ENCODE assay signal across 9 cellular contexts in the genomic region with DNA sequence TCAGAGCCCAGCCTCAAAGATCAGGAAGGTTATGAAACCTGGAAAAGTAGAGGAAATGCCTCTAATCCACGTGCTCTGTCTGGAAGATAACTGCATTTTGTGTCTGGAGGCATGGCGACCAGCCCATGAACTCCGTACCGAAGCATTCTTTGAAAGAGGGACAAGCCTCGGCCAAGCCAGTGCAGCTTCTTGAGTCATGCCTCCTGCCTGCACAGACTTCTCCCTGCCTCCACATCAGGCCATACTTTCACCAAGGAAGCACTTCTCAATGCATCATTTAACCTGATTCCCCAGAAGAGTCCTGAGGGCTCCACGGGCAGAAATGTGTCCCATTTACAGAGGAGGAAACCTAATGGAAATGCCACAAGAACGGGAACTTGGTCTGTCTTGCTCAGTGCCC. TPM values are rescaled to one million over a fixed set of nuclear protein-coding genes. Genes with fewer than 3 reads are reported as not detected.
DNase-seq lines count a peak whose midpoint lies in the region; ATAC-seq, FAIRE-seq and TF ChIP-seq lines count a peak whose summit lies in the region.
"Had no signal": no experiment of that assay in that cellular context is flagged by ENCODE, and none has a peak within 500 bp of the region (broad histone marks: within the 10 kb centered on the region; RNA-seq: fewer than 3 reads in every experiment).

No MANE protein-coding gene starts in this region.

- 55% methylated on average over 7 of the region's 7 CpGs for WGBS in hepatocyte (ENCODE audit: low lambda C conversion rate, missing lambda C conversion rate)

- H2AFZ ChIP-seq in astrocyte (ENCODE audit: low read depth, low read length) (no peak overlapping the region), hepatocyte (no peak overlapping the region)

- H3K4me3 Mint-ChIP-seq in astrocyte (ENCODE audit: unreplicated experiment) = peak overlapping the region; percentile 94

- H3K4me1 Mint-ChIP-seq in astrocyte (ENCODE audit: low read depth, unreplicated experiment) = peaks cover 63% of the 10 kb centered on the region

- peak overlapping the region; percentile 95 for H3K27ac Mint-ChIP-seq in astrocyte (ENCODE audit: unreplicated experiment)

- TF ChIP-seq CTCF in astrocyte (IDR thresholded peaks at IDR 0.05; ENCODE audit: insufficient read depth, low read depth, low read length) (no peak), hepatocyte (IDR thresholded peaks at IDR 0.05; ENCODE audit: poor library complexity) (no peak), thoracic aorta (IDR thresholded peaks at IDR 0.05) (no peak)

- peak overlapping the region; percentile 99 for H3K9ac ChIP-seq in astrocyte (ENCODE audit: low read length)

- DNase-seq in HT1080 (ENCODE audit: low read depth) = peak; percentile 54
- peak; percentile 91 for DNase-seq in astrocyte (ENCODE audit: low read depth)
- DNase-seq in hepatocyte (ENCODE audit: low spot score) = peak; percentile 54
- DNase-seq in thoracic aorta (ENCODE audit: low spot score) = no peak
- DNase-seq in GF-D8 (lab: John Stamatoyannopoulos, UW) = no peak
- DNase-seq: erythroblast had no signal

- ATAC-seq in thoracic aorta (ENCODE audit: insufficient number of reproducible peaks, low FRiP score, low read depth) (no peak), GM21390 (IDR thresholded peaks at IDR 0.05; ENCODE audit: unreplicated experiment) (no peak), GM21825 (IDR thresholded peaks at IDR 0.05; ENCODE audit: unreplicated experiment) (no peak)

- peak overlapping the region; percentile 94 for H3K4me2 ChIP-seq in astrocyte (ENCODE audit: low read length)
- H3K4me2 ChIP-seq in hepatocyte = peak overlapping the region; percentile 89

- H3K36me3 ChIP-seq in astrocyte (ENCODE audit: insufficient read depth, low read length) (peaks cover 53% of the 10 kb centered on the region), hepatocyte (replicated peaks; ENCODE audit: insufficient read depth, low read depth) (no peaks in the 10 kb centered on the region), thoracic aorta (peaks cover 25% of the 10 kb centered on the region)

- no peaks in the 10 kb centered on the region for H3K9me3 Mint-ChIP-seq in astrocyte (ENCODE audit: unreplicated experiment)

- no peaks in the 10 kb centered on the region for H3K9me3 ChIP-seq in astrocyte (ENCODE audit: insufficient read depth, low read depth, low read length)
- H3K9me3 ChIP-seq in hepatocyte (ENCODE audit: low read depth) = no peaks in the 10 kb centered on the region
- no peaks in the 10 kb centered on the region for H3K9me3 ChIP-seq in thoracic aorta

- peaks cover 47% of the 10 kb centered on the region for H3K36me3 Mint-ChIP-seq in astrocyte (ENCODE audit: low read depth, unreplicated experiment)

- peaks cover 90% of the 10 kb centered on the region for H3K79me2 ChIP-seq in astrocyte (ENCODE audit: insufficient read depth, low read length)
- H3K79me2 ChIP-seq in hepatocyte = peaks cover 79% of the 10 kb centered on the region

- H3K27me3 Mint-ChIP-seq in astrocyte (ENCODE audit: low read depth, unreplicated experiment) = no peaks in the 10 kb centered on the region

- H3K27ac ChIP-seq in astrocyte (ENCODE audit: low read depth, low read length) (peak overlapping the region; percentile 92), hepatocyte (peak overlapping the region; percentile 100), thoracic aorta (peak overlapping the region; percentile 100)

- H3K9me2 ChIP-seq in hepatocyte (replicated peaks; ENCODE audit: insufficient read depth) = no peaks in the 10 kb centered on the region

- peaks cover 70% of the 10 kb centered on the region for H3K4me1 ChIP-seq in astrocyte (ENCODE audit: insufficient read depth, low read length)
- H3K4me1 ChIP-seq in hepatocyte (ENCODE audit: insufficient read depth) = peaks cover 35% of the 10 kb centered on the region
- H3K4me1 ChIP-seq in thoracic aorta (ENCODE audit: control insufficient read depth in 1 of 2, low read depth in 2 of 2) = peaks cover 50 to 73% of the 10 kb centered on the region in 2 donors

- H3K27me3 ChIP-seq in astrocyte (ENCODE audit: insufficient read depth, low read length) (no peaks in the 10 kb centered on the region), hepatocyte (no peaks in the 10 kb centered on the region), thoracic aorta (replicated peaks; ENCODE audit: insufficient read depth) (no peaks in the 10 kb centered on the region)

- peaks cover 67% of the 10 kb centered on the region for H4K20me1 ChIP-seq in astrocyte (ENCODE audit: insufficient read depth, low read length)
- H4K20me1 ChIP-seq in hepatocyte (ENCODE audit: insufficient read depth, poor library complexity, severe bottlenecking) = peaks cover 4% of the 10 kb centered on the region

- H3K4me3 ChIP-seq in astrocyte (ENCODE audit: insufficient read depth, low read depth, low read length) (peak overlapping the region; percentile 89), hepatocyte (no peak overlapping the region), thoracic aorta (peak overlapping the region; percentile 99)

- FAIRE-seq in astrocyte (lab: Jason Lieb, UNC) = peak; percentile 79
- FAIRE-seq: small intestine had no signal

RNA-seq across cellular contexts. Expression of a gene that starts 3.4 kb away (rescaled TPM):
- total RNA-seq in HT1080 (2014; rRNA removed; shearing (Covaris generic)) = 198 and 266 TPM in 2 replicates
- polyA plus RNA-seq in HT1080 (2015; cell fraction: cytosol; rRNA removed) = 238 and 271 TPM in 2 replicates
- 680 and 735 TPM in 2 replicates for polyA plus RNA-seq in HT1080 (2015; cell fraction: nucleus; rRNA removed)
- 1,163 and 1,186 TPM in 2 replicates for total RNA-seq in astrocyte
- 82.2 and 88.0 TPM in 2 replicates for total RNA-seq in hepatocyte
- polyA plus RNA-seq in hepatocyte = 157 and 163 TPM in 2 replicates
- total RNA-seq in thoracic aorta = 1,000 to 10,000 TPM; 1,201 to 1,291 TPM

Comparison
In these comparisons a context has a peak if more than half of its experiments do, and no peak if none do; other contexts are left out.
1. DNase-seq: peak in HT1080 (single experiment), astrocyte (single experiment) and hepatocyte (single experiment); none in thoracic aorta (single experiment) and GF-D8 (single experiment).
2. Peak in every context shown above with its lines, with median percentiles within 50 percentile points of each other: H3K27ac ChIP-seq.